In the genomic region with DNA sequence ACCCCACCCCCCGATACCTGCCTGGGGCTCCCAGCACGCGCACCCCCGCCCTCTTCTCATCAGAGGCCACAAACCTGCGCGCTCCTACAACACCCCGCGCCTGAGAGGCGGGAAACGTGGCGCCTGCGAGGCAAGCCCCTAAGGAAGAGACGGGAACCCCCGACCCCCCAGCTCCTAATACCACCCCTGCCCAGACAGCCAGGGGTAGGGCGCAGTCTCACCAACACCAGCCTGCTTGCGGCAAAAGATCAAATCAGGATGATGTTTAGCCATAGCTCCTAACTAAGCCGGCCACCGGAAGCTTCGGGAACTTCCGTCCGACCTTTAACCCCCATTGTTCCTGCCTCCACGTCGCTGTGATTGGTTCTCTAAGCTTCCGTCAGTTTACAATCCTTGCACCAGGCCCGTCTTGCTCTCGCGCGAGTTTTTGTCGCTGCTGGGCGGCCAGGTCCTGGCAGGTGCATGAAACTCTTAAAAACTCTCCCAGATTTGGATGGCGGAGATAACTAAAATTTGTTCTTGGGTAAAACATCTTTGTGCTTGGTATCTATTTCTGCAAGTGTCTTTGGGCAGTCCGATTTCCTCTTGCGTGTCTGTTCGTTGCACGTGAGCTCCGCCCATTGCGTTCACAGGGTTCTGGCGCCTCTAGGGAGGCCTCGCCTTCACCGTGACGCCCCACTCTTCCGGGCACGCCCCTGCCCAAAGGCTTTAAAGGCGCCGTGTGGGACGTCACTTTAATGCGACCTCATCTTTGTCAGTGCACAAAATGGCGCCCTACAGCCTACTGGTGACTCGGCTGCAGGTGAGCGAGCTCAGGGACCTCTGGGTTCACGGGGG, we compare ENCODE assay signal across 8 cellular contexts. TPM values are rescaled to one million over a fixed set of nuclear protein-coding genes. Genes with fewer than 3 reads are reported as not detected.
A peak's percentile ranks its signal among the peaks of the same experiment; 100 is the strongest.
DNase-seq lines count a peak whose midpoint lies in the region; ATAC-seq and TF ChIP-seq lines count a peak whose summit lies in the region.

A gene (plus strand): TSS at position 737 of the 837 bp plus-strand sequence. CDS start 30 bp downstream, at position 767.
A gene with protein sequence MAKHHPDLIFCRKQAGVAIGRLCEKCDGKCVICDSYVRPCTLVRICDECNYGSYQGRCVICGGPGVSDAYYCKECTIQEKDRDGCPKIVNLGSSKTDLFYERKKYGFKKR (minus strand): TSS at position 312 of the 837 bp plus-strand sequence. CDS start 39 bp downstream, at position 273.

- 0 to 1% methylated on average over 49 to 51 of the region's 51 CpGs for WGBS in lung, 2 donors

- no peaks in the 10 kb centered on the region for H3K9me3 ChIP-seq in CD8-positive, alpha-beta memory T cell (ENCODE audit: low read length)
- H3K9me3 ChIP-seq in lung (ENCODE audit: control insufficient read depth in 2 of 2, insufficient read depth in 1 of 2, low read length in 1 of 2), result no peaks in the 10 kb centered on the region

- CTCF ChIA-PET in CD8-positive, alpha-beta memory T cell (lab: Charles Lee), result interaction anchor here (0.8 to 3.4 kb wide), 13 partner anchors 10 to 488 kb away, joined by 3 to 18 read pairs (median 4); a partner anchor contains a TSS

- peak within 1 kb of the TSS; percentile 99 for H3K27ac ChIP-seq in CD8-positive, alpha-beta memory T cell (ENCODE audit: low read depth, low read length)
- peak within 1 kb of the TSS; percentile 90 to 99 for H3K27ac ChIP-seq in lung (ENCODE audit: low read depth in 1 of 2, low read length in 1 of 2)

- ATAC-seq in GM19468 (IDR thresholded peaks at IDR 0.05; ENCODE audit: extremely low read depth, unreplicated experiment) (peak; percentile 58), lung (ENCODE audit: insufficient read depth, low FRiP score) (peak; percentile 99)

- H3K36me3 Mint-ChIP-seq in CD8-positive, alpha-beta memory T cell, result peaks cover 8 to 69% (median 15%) of the 10 kb centered on the region in 3 donors

- peak within 1 kb of the TSS; percentile 97 to 100 (median 99) for H3K27ac Mint-ChIP-seq in CD8-positive, alpha-beta memory T cell

- no peaks in the 10 kb centered on the region for H3K27me3 ChIP-seq in CD8-positive, alpha-beta memory T cell (ENCODE audit: insufficient read depth, low read length, poor library complexity, severe bottlenecking)
- no peaks in the 10 kb centered on the region for H3K27me3 ChIP-seq in lung (ENCODE audit: control insufficient read depth, insufficient read depth)

- H3K4me3 Mint-ChIP-seq in CD8-positive, alpha-beta memory T cell, result peak within 1 kb of the TSS; percentile 85 to 93 (median 89)

- peak within 1 kb of the TSS; percentile 72 for H3K4me3 ChIP-seq in CD8-positive, alpha-beta memory T cell (ENCODE audit: low read length)
- peak within 1 kb of the TSS; percentile 100 for H3K4me3 ChIP-seq in lung

- no peak for TF ChIP-seq CTCF in lung (IDR thresholded peaks at IDR 0.05; ENCODE audit: control extremely low read depth, extremely low read depth)

- peaks cover 39% of the 10 kb centered on the region for H3K36me3 ChIP-seq in CD8-positive, alpha-beta memory T cell (ENCODE audit: insufficient read depth, low read length)
- peaks cover 10 to 24% of the 10 kb centered on the region in 2 donors for H3K36me3 ChIP-seq in lung (ENCODE audit: control insufficient read depth in 2 of 2, insufficient read depth in 2 of 2, low read length in 2 of 2)

- H3K9me3 Mint-ChIP-seq in CD8-positive, alpha-beta memory T cell, result no peaks in the 10 kb centered on the region

- peaks cover 44 to 71% (median 60%) of the 10 kb centered on the region in 3 donors for H3K4me1 Mint-ChIP-seq in CD8-positive, alpha-beta memory T cell

- H3K27me3 Mint-ChIP-seq in CD8-positive, alpha-beta memory T cell, result no peaks in the 10 kb centered on the region

- peaks cover 22% of the 10 kb centered on the region for H3K4me1 ChIP-seq in CD8-positive, alpha-beta memory T cell (ENCODE audit: insufficient read depth, low read length)
- H3K4me1 ChIP-seq in lung (ENCODE audit: control insufficient read depth in 2 of 2, insufficient read depth in 2 of 2, low read length in 2 of 2), result peaks cover 7 to 14% of the 10 kb centered on the region in 2 donors

- peak; percentile 96 to 99 (median 98) for DNase-seq in CD8-positive, alpha-beta memory T cell
- DNase-seq in HS-5 (ENCODE audit: low read depth) (peak; percentile 98), lung (ENCODE audit: low spot score) (peak; percentile 98)
- DNase-seq in NK-92 treated with Interleukin-12 subunit alpha and Interleukin-12 subunit beta, amount 100 ng/mL, for 24 hours (lab: John Stamatoyannopoulos, UW), result peak; percentile 90
- peak; percentile 100 for DNase-seq in activated CD8-positive, alpha-beta memory T cell treated with anti-CD3 and anti-CD28 coated beads for 24 hours
- peak; percentile 97 for DNase-seq in effector CD8-positive, alpha-beta T cell (lab: John Stamatoyannopoulos, UW)
- peak; percentile 95 to 98 (median 96) for DNase-seq in stimulated activated CD4-positive, alpha-beta T cell treated with anti-CD3 and anti-CD28 coated beads, TNF-alpha, amount 100 ng/mL, for 4 hours (ENCODE audit: low read depth in 3 of 3)

- POLR2A ChIA-PET in CD8-positive, alpha-beta memory T cell (lab: Charles Lee), result interaction anchor here (0.5 to 2.5 kb wide), 19 partner anchors 18 to 648 kb away, joined by 3 to 109 read pairs (median 5); a partner anchor contains a TSS

RNA-seq across cellular contexts. Expression of the first gene that starts in this region (rescaled TPM):
- total RNA-seq in CD8-positive, alpha-beta memory T cell, result 100 to 1,000 TPM; 112 to 114 TPM
- polyA plus RNA-seq in CD8-positive, alpha-beta memory T cell, result 92.5 TPM
- 100 to 1,000 TPM in 1 of 2 donors, 10 to 100 TPM in 1; 57.8 to 101 TPM for total RNA-seq in lung
- 10 to 100 TPM; 34.1 to 67.1 TPM for polyA plus RNA-seq in lung

RNA-seq across cellular contexts. Expression of the second gene that starts in this region (rescaled TPM):
- total RNA-seq in CD8-positive, alpha-beta memory T cell, result 100 to 1,000 TPM; 120 to 125 TPM
- polyA plus RNA-seq in CD8-positive, alpha-beta memory T cell, result 24.9 TPM
- 10 to 100 TPM; 28.9 to 33.9 TPM for total RNA-seq in lung
- polyA plus RNA-seq in lung, result 10 to 100 TPM; 46.2 to 89.6 TPM

Comparison
In these comparisons a context has a peak if more than half of its experiments do, and no peak if none do; other contexts are left out.
1. Peak in every context shown above with its lines: DNase-seq, ATAC-seq, H3K4me3 ChIP-seq and H3K27ac ChIP-seq.